25 cellular contexts compared by ENCODE assay signal in genomic region chr22:47343611-47344010, GRCh38.
DNase-seq lines count a peak whose midpoint lies in the region; ATAC-seq, FAIRE-seq and TF ChIP-seq lines count a peak whose summit lies in the region.
"Had no signal": no experiment of that assay in that cellular context is flagged by ENCODE, and none has a peak within 500 bp of the region (broad histone marks: within the 10 kb centered on the region; RNA-seq: fewer than 3 reads in every experiment).

No MANE protein-coding gene starts in this region.

- CTCF ChIA-PET in activated CD8-positive, alpha-beta memory T cell treated with anti-CD3 and anti-CD28 coated beads, Interleukin-2, amount 10 ng/mL, durations not matched to agents 7 days and 5 days (lab: Charles Lee), result no interaction called here

- H3K36me3 ChIP-seq in bronchial epithelial cell (ENCODE audit: control insufficient read depth, insufficient read depth, low read length), result no peaks in the 10 kb centered on the region
- H3K36me3 ChIP-seq: BE2C; BLaER1 treated with 17β-estradiol and CSF1 and Interleukin-3, amounts not matched to agents 10 nM and 100 nM had no signal

- H3K9me3 ChIP-seq in iPS-18c (ENCODE audit: control insufficient read depth, insufficient read depth, low read length), result peaks cover 35% of the 10 kb centered on the region
- H3K9me3 ChIP-seq: A549, BE2C had no signal

- peak; percentile 13 for FAIRE-seq in bronchial epithelial cell (lab: Jason Lieb, UNC)
- FAIRE-seq: A549, D721Med, GM12878 had no signal

- H3K4me3 Mint-ChIP-seq in activated CD8-positive, alpha-beta memory T cell treated with anti-CD3 and anti-CD28 coated beads, Interleukin-2, amount 10 ng/mL, durations not matched to agents 7 days and 5 days, result no peak overlapping the region
- no peak overlapping the region for H3K4me3 Mint-ChIP-seq in osteocyte (ENCODE audit: unreplicated experiment)
- H3K4me3 Mint-ChIP-seq: CD14-positive monocyte; CD4-positive, alpha-beta T cell; CD8-positive, alpha-beta memory T cell; GM23338 had no signal

- H3K4me3 ChIP-seq in bronchial epithelial cell (ENCODE audit: low read depth, low read length) (no peak overlapping the region), iPS-18c (ENCODE audit: insufficient read depth, low read depth, low read length) (peak overlapping the region; percentile 31)
- H3K4me3 ChIP-seq: A549; BLaER1 treated with 17β-estradiol and CSF1 and Interleukin-3, amounts not matched to agents 10 nM and 100 nM; GM12878; GM23338 had no signal

- H3K4me1 Mint-ChIP-seq in activated CD8-positive, alpha-beta memory T cell treated with anti-CD3 and anti-CD28 coated beads, Interleukin-2, amount 10 ng/mL, durations not matched to agents 7 days and 5 days, result no peaks in the 10 kb centered on the region
- H3K4me1 Mint-ChIP-seq in osteocyte (ENCODE audit: unreplicated experiment), result no peaks in the 10 kb centered on the region
- H3K4me1 Mint-ChIP-seq: CD14-positive monocyte; CD8-positive, alpha-beta memory T cell; GM23338; H9 had no signal

- no peak overlapping the region for H3K27ac Mint-ChIP-seq in activated CD8-positive, alpha-beta memory T cell treated with anti-CD3 and anti-CD28 coated beads, Interleukin-2, amount 10 ng/mL, durations not matched to agents 7 days and 5 days
- no peak overlapping the region for H3K27ac Mint-ChIP-seq in osteocyte (ENCODE audit: unreplicated experiment)
- H3K27ac Mint-ChIP-seq: CD14-positive monocyte; CD4-positive, alpha-beta T cell; CD8-positive, alpha-beta memory T cell; GM23338; H9 had no signal

- DNase-seq in activated CD8-positive, alpha-beta memory T cell treated with anti-CD3 and anti-CD28 coated beads, Interleukin-2, amount 10 ng/mL, durations not matched to agents 7 days and 5 days, result peak; percentile 7
- no peak for DNase-seq in activated CD8-positive, alpha-beta memory T cell treated with anti-CD3 and anti-CD28 coated beads for 24 hours
- DNase-seq in bronchial epithelial cell (ENCODE audit: low read depth), result no peak
- peak; percentile 77 for DNase-seq in osteocyte (ENCODE audit: extremely low spot score, unreplicated experiment)
- DNase-seq in HK-2 (ENCODE audit: unreplicated experiment), result no peak
- DNase-seq: 8988T; ACHN; AML-193; BE2C; CD4-positive, alpha-beta T cell; CD8-positive, alpha-beta memory T cell; DMS 273 treated with DMSO at 0.1 percent for 48 hours; DMS79; EL; GDM1; H9 had no signal

- H3K36me3 Mint-ChIP-seq in activated CD8-positive, alpha-beta memory T cell treated with anti-CD3 and anti-CD28 coated beads, Interleukin-2, amount 10 ng/mL, durations not matched to agents 7 days and 5 days, result no peaks in the 10 kb centered on the region
- H3K36me3 Mint-ChIP-seq in osteocyte (ENCODE audit: unreplicated experiment), result no peaks in the 10 kb centered on the region
- H3K36me3 Mint-ChIP-seq: CD14-positive monocyte had no signal

- no peaks in the 10 kb centered on the region for H3K9me3 Mint-ChIP-seq in activated CD8-positive, alpha-beta memory T cell treated with anti-CD3 and anti-CD28 coated beads, Interleukin-2, amount 10 ng/mL, durations not matched to agents 7 days and 5 days (ENCODE audit: low read depth)
- peaks cover 8% of the 10 kb centered on the region for H3K9me3 Mint-ChIP-seq in osteocyte (ENCODE audit: unreplicated experiment)
- H3K9me3 Mint-ChIP-seq: CD4-positive, alpha-beta T cell had no signal

- no peak for ATAC-seq in activated CD8-positive, alpha-beta memory T cell treated with anti-CD3 and anti-CD28 coated beads, Interleukin-2, amount 10 ng/mL, durations not matched to agents 7 days and 5 days
- ATAC-seq in HG03139 (IDR thresholded peaks at IDR 0.05; ENCODE audit: unreplicated experiment), result no peak
- ATAC-seq: A549, GM12878, GM23338, HCT116 had no signal

- no peaks in the 10 kb centered on the region for H3K27me3 ChIP-seq in bronchial epithelial cell (ENCODE audit: control insufficient read depth, insufficient read depth, low read length)
- H3K27me3 ChIP-seq: BE2C; BLaER1 treated with 17β-estradiol and CSF1 and Interleukin-3, amounts not matched to agents 10 nM and 100 nM had no signal

- TF ChIP-seq CTCF in bronchial epithelial cell (IDR thresholded peaks at IDR 0.05; ENCODE audit: insufficient read depth, low read length, severe bottlenecking), result no peak
- no peak for TF ChIP-seq CTCF in osteocyte (IDR thresholded peaks at IDR 0.05)

- H3K27me3 Mint-ChIP-seq in activated CD8-positive, alpha-beta memory T cell treated with anti-CD3 and anti-CD28 coated beads, Interleukin-2, amount 10 ng/mL, durations not matched to agents 7 days and 5 days, result no peaks in the 10 kb centered on the region
- no peaks in the 10 kb centered on the region for H3K27me3 Mint-ChIP-seq in osteocyte (ENCODE audit: unreplicated experiment)

Comparison
In these comparisons a context has a peak if more than half of its experiments do, and no peak if none do; other contexts are left out.
1. DNase-seq: peak in activated CD8-positive, alpha-beta memory T cell treated with anti-CD3 and anti-CD28 coated beads, Interleukin-2, amount 10 ng/mL, durations not matched to agents 7 days and 5 days (single experiment) and osteocyte (single experiment); none in activated CD8-positive, alpha-beta memory T cell treated with anti-CD3 and anti-CD28 coated beads for 24 hours (single experiment), bronchial epithelial cell (single experiment) and HK-2 (single experiment).